Comparison of ENCODE assay signal across 8 cellular contexts in genomic region chr6:104325341-104326172, GRCh38.
A peak's percentile ranks its signal among the peaks of the same experiment; 100 is the strongest.
DNase-seq lines count a peak whose midpoint lies in the region; ATAC-seq, FAIRE-seq and TF ChIP-seq lines count a peak whose summit lies in the region.

No MANE protein-coding gene starts in this region.

- no peak for FAIRE-seq in astrocyte (lab: Jason Lieb, UNC)

- H3K9me3 Mint-ChIP-seq in astrocyte (ENCODE audit: unreplicated experiment), result no peaks in the 10 kb centered on the region

- TF ChIP-seq POLR2A in ovary (IDR thresholded peaks at IDR 0.05), result no peak

- no peak for ATAC-seq in lower lobe of right lung

- DNase-seq in stimulated activated CD4-positive, alpha-beta T cell treated with anti-CD3 and anti-CD28 coated beads, Interleukin-15, amount 100 ng/mL, for 24 hours, result peak; percentile 2
- DNase-seq in stimulated activated CD4-positive, alpha-beta T cell treated with anti-CD3 and anti-CD28 coated beads, Interleukin-2, amount 100 ng/mL, for 24 hours, result no peak
- DNase-seq in NCI-H1694 (lab: John Stamatoyannopoulos, UW), result peak; percentile 53
- no peak for DNase-seq in astrocyte (ENCODE audit: low read depth)
- no peak for DNase-seq in lower lobe of right lung
- DNase-seq in MG63, result no peak
- DNase-seq in activated naive CD4-positive, alpha-beta T cell (lab: John Stamatoyannopoulos, UW), result no peak
- DNase-seq in ovary, result no peak

- H4K20me1 ChIP-seq in astrocyte (ENCODE audit: insufficient read depth, low read length), result no peaks in the 10 kb centered on the region

- no peaks in the 10 kb centered on the region for H3K36me3 Mint-ChIP-seq in astrocyte (ENCODE audit: low read depth, unreplicated experiment)

- TF ChIP-seq EP300 in ovary (IDR thresholded peaks at IDR 0.05), result no peak

- H3K4me3 Mint-ChIP-seq in astrocyte (ENCODE audit: unreplicated experiment), result no peak overlapping the region

- H2AFZ ChIP-seq in astrocyte (ENCODE audit: low read depth, low read length), result no peak overlapping the region

- H3K4me3 ChIP-seq in astrocyte (ENCODE audit: insufficient read depth, low read depth, low read length) (no peak overlapping the region), lower lobe of right lung (no peak overlapping the region), MG63 (no peak overlapping the region), ovary (no peak overlapping the region)

- no peak overlapping the region for H3K27ac Mint-ChIP-seq in astrocyte (ENCODE audit: unreplicated experiment)

- TF ChIP-seq CTCF in astrocyte (IDR thresholded peaks at IDR 0.05; ENCODE audit: insufficient read depth, low read depth, low read length), result peak; percentile 80
- TF ChIP-seq CTCF in lower lobe of right lung (IDR thresholded peaks at IDR 0.05), result peak; percentile 57
- no peak for TF ChIP-seq CTCF in ovary (IDR thresholded peaks at IDR 0.05)

- WGBS in ovary, 3 donors, result 5 to 11% (median 6%) methylated on average over 9 of the region's 9 CpGs

- H3K27ac ChIP-seq in astrocyte (ENCODE audit: low read depth, low read length) (no peak overlapping the region), lower lobe of right lung (no peak overlapping the region), ovary (no peak overlapping the region)

- intact Hi-C loops in lower lobe of right lung (cut with DNase I) (no loop called here), ovary (cut with DNase I) (no loop called here)

- H3K4me2 ChIP-seq in astrocyte (ENCODE audit: low read length), result peak overlapping the region; percentile 50

- H3K9ac ChIP-seq in astrocyte (ENCODE audit: low read length), result peak overlapping the region; percentile 12

- peaks cover 6% of the 10 kb centered on the region for H3K4me1 Mint-ChIP-seq in astrocyte (ENCODE audit: low read depth, unreplicated experiment)

- peaks cover 2% of the 10 kb centered on the region for H3K27me3 Mint-ChIP-seq in astrocyte (ENCODE audit: low read depth, unreplicated experiment)

- H3K27me3 ChIP-seq in astrocyte (ENCODE audit: insufficient read depth, low read length), result peaks cover 3% of the 10 kb centered on the region
- H3K27me3 ChIP-seq in lower lobe of right lung (ENCODE audit: low read depth), result no peaks in the 10 kb centered on the region
- H3K27me3 ChIP-seq in MG63, result no peaks in the 10 kb centered on the region
- H3K27me3 ChIP-seq in ovary, result no peaks in the 10 kb centered on the region

- H3K9me3 ChIP-seq in astrocyte (ENCODE audit: insufficient read depth, low read depth, low read length) (no peaks in the 10 kb centered on the region), lower lobe of right lung (no peaks in the 10 kb centered on the region), MG63 (no peaks in the 10 kb centered on the region), ovary (no peaks in the 10 kb centered on the region)

- H3K36me3 ChIP-seq in astrocyte (ENCODE audit: insufficient read depth, low read length) (no peaks in the 10 kb centered on the region), lower lobe of right lung (no peaks in the 10 kb centered on the region), MG63 (no peaks in the 10 kb centered on the region), ovary (no peaks in the 10 kb centered on the region)

- no peaks in the 10 kb centered on the region for H3K79me2 ChIP-seq in astrocyte (ENCODE audit: insufficient read depth, low read length)

- H3K4me1 ChIP-seq in astrocyte (ENCODE audit: insufficient read depth, low read length), result peaks cover 4% of the 10 kb centered on the region
- peaks cover 11% of the 10 kb centered on the region for H3K4me1 ChIP-seq in lower lobe of right lung
- no peaks in the 10 kb centered on the region for H3K4me1 ChIP-seq in ovary (ENCODE audit: insufficient read depth)

Comparison
In these comparisons a context has a peak if more than half of its experiments do, and no peak if none do; other contexts are left out.
1. DNase-seq: peak in stimulated activated CD4-positive, alpha-beta T cell treated with anti-CD3 and anti-CD28 coated beads, Interleukin-15, amount 100 ng/mL, for 24 hours (single experiment) and NCI-H1694 (single experiment); none in stimulated activated CD4-positive, alpha-beta T cell treated with anti-CD3 and anti-CD28 coated beads, Interleukin-2, amount 100 ng/mL, for 24 hours (0 of 2), astrocyte (single experiment), lower lobe of right lung (single experiment), MG63 (single experiment), activated naive CD4-positive, alpha-beta T cell (0 of 4) and ovary (0 of 5).
2. CTCF ChIP-seq: peak in astrocyte (single experiment) and lower lobe of right lung (single experiment); none in ovary (0 of 3).